Comparison of ENCODE assay signal across 23 cellular contexts in the genomic region with DNA sequence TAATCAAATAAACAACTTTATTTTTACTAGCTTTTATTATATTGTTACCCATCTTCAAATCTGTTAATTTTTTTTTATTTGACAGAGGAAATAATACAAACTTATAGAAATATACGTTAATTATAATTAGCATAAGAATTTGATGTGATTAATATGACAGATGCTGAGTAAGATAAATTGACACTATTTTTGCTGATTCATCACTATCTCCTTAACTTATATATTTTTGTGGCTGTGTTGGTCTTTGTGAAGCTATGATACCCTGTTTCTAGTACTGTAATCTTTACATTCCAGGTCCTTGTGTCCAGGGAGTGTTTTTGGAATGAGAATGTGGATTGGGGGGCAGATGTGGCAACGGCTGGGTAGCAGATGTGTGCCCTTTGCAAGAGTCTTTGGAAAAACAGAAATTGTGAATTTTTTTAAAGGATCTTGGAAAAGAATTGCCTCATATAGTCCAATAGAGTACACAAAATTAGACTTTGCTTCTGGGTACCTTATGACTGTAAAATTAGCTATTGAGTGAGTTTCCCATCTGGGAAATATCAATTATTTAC.
DNase-seq lines count a peak whose midpoint lies in the region; ATAC-seq, FAIRE-seq and TF ChIP-seq lines count a peak whose summit lies in the region.
"Had no signal": no experiment of that assay in that cellular context is flagged by ENCODE, and none has a peak within 500 bp of the region (broad histone marks: within the 10 kb centered on the region; RNA-seq: fewer than 3 reads in every experiment).

No MANE protein-coding gene starts in this region.

- 9% methylated on average over 2 of the region's 2 CpGs for WGBS in A549 (ENCODE audit: missing lambda C conversion rate)
- 0% methylated on average over 2 of the region's 2 CpGs for WGBS in K562 (ENCODE audit: insufficient coverage, low coverage, missing lambda C conversion rate)

- H3F3A ChIP-seq in GM23338 (replicated peaks; ENCODE audit: low read depth), result no peaks in the 10 kb centered on the region

- peaks cover 4% of the 10 kb centered on the region; the same call in 1 of the 3 replicates for H3K36me3 Mint-ChIP-seq in GM23338 (ENCODE audit: low read depth)
- H3K36me3 Mint-ChIP-seq: CD4-positive, CD25-positive, alpha-beta regulatory T cell; CD8-positive, alpha-beta T cell had no signal

- POLR2A ChIA-PET in A549 (lab: Yijun Ruan, JAX), result no interaction called here
- POLR2A ChIA-PET in K562 (lab: Yijun Ruan, JAX), result no interaction called here

- H3K27me3 Mint-ChIP-seq in GM23338 (ENCODE audit: insufficient read depth, low read depth, poor library complexity), result peaks cover 3% of the 10 kb centered on the region
- H3K27me3 Mint-ChIP-seq: B cell; CD4-positive, CD25-positive, alpha-beta regulatory T cell had no signal

- H3K27me3 ChIP-seq in GM23338 (ENCODE audit: insufficient read depth), result no peaks in the 10 kb centered on the region
- no peaks in the 10 kb centered on the region for H3K27me3 ChIP-seq in K562 (ENCODE audit: control insufficient read depth in 2 of 2, insufficient read depth in 2 of 2, low read length in 2 of 2)
- H3K27me3 ChIP-seq: BLaER1 had no signal

- TF ChIP-seq EP300 in A549 (IDR thresholded peaks at IDR 0.05) (no peak), K562 (IDR thresholded peaks at IDR 0.05; ENCODE audit: low read length) (no peak)

- no peaks in the 10 kb centered on the region for H4K20me1 ChIP-seq in GM23338 (replicated peaks; ENCODE audit: insufficient read depth)
- H4K20me1 ChIP-seq in K562 (replicated peaks; ENCODE audit: control insufficient read depth, insufficient read depth, low read length), result no peaks in the 10 kb centered on the region
- H4K20me1 ChIP-seq: BLaER1 had no signal

- intact Hi-C loops in K562 (cut with micrococcal nuclease), result no loop called here

- H3K9me3 Mint-ChIP-seq in GM23338, result peaks cover 18% of the 10 kb centered on the region

- no peak overlapping the region for H3K27ac ChIP-seq in A549
- no peak overlapping the region for H3K27ac ChIP-seq in GM23338 (ENCODE audit: low read depth)
- H3K27ac ChIP-seq in K562 (ENCODE audit: extremely low read depth, low read depth, low read length), result no peak overlapping the region
- H3K27ac ChIP-seq: BLaER1, C4-2B had no signal

- TF ChIP-seq POLR2A in A549 (IDR thresholded peaks at IDR 0.05; ENCODE audit: low read length), result no peak
- no peak for TF ChIP-seq POLR2A in K562 (conservative IDR thresholded peaks at IDR 0.05)

- H3K36me3 ChIP-seq in GM23338 (ENCODE audit: insufficient read depth) (no peaks in the 10 kb centered on the region), K562 (ENCODE audit: control insufficient read depth, insufficient read depth, low read length) (no peaks in the 10 kb centered on the region)
- H3K36me3 ChIP-seq: BLaER1 had no signal

- no peaks in the 10 kb centered on the region for H3K9me1 ChIP-seq in K562 (ENCODE audit: control insufficient read depth, insufficient read depth, low read length)

- TF ChIP-seq RAD21 in A549 (conservative IDR thresholded peaks at IDR 0.05 in 1 of 2, IDR thresholded peaks at IDR 0.05 in 1 of 2) (no peak), K562 (CRISPR knock-in tag; conservative IDR thresholded peaks at IDR 0.05 in 1 of 2, IDR thresholded peaks at IDR 0.05 in 1 of 2) (no peak)

- H2AFZ ChIP-seq in GM23338 (no peak overlapping the region), K562 (ENCODE audit: low read depth, low read length) (no peak overlapping the region)

- ATAC-seq in A549 (no peak), GM23338 (no peak), K562 (no peak)
- ATAC-seq: CD8-positive, alpha-beta T cell; GM12878; HCT116 had no signal

- DNase-seq in A549 (ENCODE audit: low read depth in 1 of 2, low spot score in 1 of 2) (no peak), GM23338 (ENCODE audit: low spot score) (no peak), K562 (ENCODE audit: extremely low read depth in 1 of 4, low spot score in 3 of 4) (no peak), fibroblast of gingiva (ENCODE audit: low read depth) (peak; percentile 7), LoVo (ENCODE audit: low spot score) (no peak), NCI-H510A treated with DMSO at 0.1 percent for 48 hours (lab: John Stamatoyannopoulos, UW) (no peak), DMS153 treated with DMSO at 0.1 percent for 48 hours (lab: John Stamatoyannopoulos, UW; ENCODE audit: unreplicated experiment) (no peak), superior temporal gyrus (ENCODE audit: extremely low spot score) (no peak)
- DNase-seq: 8988T; Caco-2; CD4-positive, CD25-positive, alpha-beta regulatory T cell; CD8-positive, alpha-beta T cell; DMS153; DMS79; EL; GDM1; H9; HFFc6 had no signal

- in situ Hi-C loops in K562 (cut with MboI), result no loop called here

- no peak overlapping the region for H3K4me3 Mint-ChIP-seq in GM23338
- H3K4me3 Mint-ChIP-seq: B cell; CD4-positive, CD25-positive, alpha-beta regulatory T cell; CD8-positive, alpha-beta T cell; H9; HFFc6 had no signal

- peak overlapping the region; percentile 91 for H3K27ac Mint-ChIP-seq in GM23338
- H3K27ac Mint-ChIP-seq: B cell; CD8-positive, alpha-beta T cell; HFFc6 had no signal

- no TSS peak for BruUV-seq in K562 (replicated peaks; lab: Mats Ljungman, UMichigan)

- CTCF ChIA-PET in A549 (lab: Yijun Ruan, JAX) (no interaction called here), K562 (lab: Yijun Ruan, JAX; ENCODE audit: low intra/inter-chr PET ratio) (no interaction called here)

- no peak for TF ChIP-seq CTCF in A549 (IDR thresholded peaks at IDR 0.05)
- TF ChIP-seq CTCF in GM23338 (conservative IDR thresholded peaks at IDR 0.05; ENCODE audit: low read depth in 2 of 2), result no peak
- TF ChIP-seq CTCF in K562 (IDR thresholded peaks at IDR 0.05 in 2 of 3, conservative IDR thresholded peaks at IDR 0.05 in 1 of 3; ENCODE audit: insufficient read depth in 2 of 3, low read depth in 1 of 3, low read length in 3 of 3), result no peak

- H3K4me3 ChIP-seq in A549, result no peak overlapping the region
- H3K4me3 ChIP-seq in GM23338, result no peak overlapping the region
- H3K4me3 ChIP-seq in K562, result no peak overlapping the region
- H3K4me3 ChIP-seq: BLaER1, GM12878 had no signal

- H3K4me1 ChIP-seq in A549 (no peaks in the 10 kb centered on the region), GM23338 (ENCODE audit: insufficient read depth) (no peaks in the 10 kb centered on the region), K562 (replicated peaks in 1 of 2; ENCODE audit: control insufficient read depth in 2 of 2, insufficient read depth in 2 of 2, low read length in 2 of 2) (no peaks in the 10 kb centered on the region)
- H3K4me1 ChIP-seq: BLaER1 had no signal

- H3K9me3 ChIP-seq in A549 (peaks cover 6% of the 10 kb centered on the region; the same call in 1 of the 3 replicates), K562 (replicated peaks; ENCODE audit: control insufficient read depth, insufficient read depth, low read depth, low read length) (no peaks in the 10 kb centered on the region; the same call in 1 of the 2 replicates)
- H3K9me3 ChIP-seq: Caco-2 had no signal

- FAIRE-seq in A549 (lab: Jason Lieb, UNC), result peak; percentile 59
- FAIRE-seq in K562 (lab: Jason Lieb, UNC), result no peak
- FAIRE-seq: GM12878 had no signal

- no peaks in the 10 kb centered on the region for H3K9me2 ChIP-seq in GM23338 (ENCODE audit: insufficient read depth)

- no peaks in the 10 kb centered on the region for H3K79me2 ChIP-seq in GM23338 (replicated peaks; ENCODE audit: insufficient read depth)
- H3K79me2 ChIP-seq in K562 (ENCODE audit: control insufficient read depth, insufficient read depth, low read length), result no peaks in the 10 kb centered on the region

- H3K4me2 ChIP-seq in A549, result no peak overlapping the region
- H3K4me2 ChIP-seq in GM23338, result no peak overlapping the region
- H3K4me2 ChIP-seq in K562 (ENCODE audit: insufficient read depth, low read length), result no peak overlapping the region
- H3K4me2 ChIP-seq: BLaER1 had no signal

- no peak overlapping the region for H3K9ac ChIP-seq in K562 (ENCODE audit: insufficient read depth in 1 of 2, low read depth in 2 of 2, low read length in 2 of 2)
- H3K9ac ChIP-seq: BLaER1 had no signal

- no peaks in the 10 kb centered on the region for H3K4me1 Mint-ChIP-seq in GM23338
- H3K4me1 Mint-ChIP-seq: B cell; CD4-positive, CD25-positive, alpha-beta regulatory T cell; H9 had no signal

TF ChIP-seq in A549, 52 proteins besides CTCF, POLR2A, EP300 and RAD21:
- TF ChIP-seq MAFK (IDR thresholded peaks at IDR 0.05; ENCODE audit: partially characterized antibody), result peak; percentile 96
- TF ChIP-seq CHD2 (IDR thresholded peaks at IDR 0.05; ENCODE audit: low read length, partially characterized antibody), result no peak
- no peak for TF ChIP-seq NR3C1 (IDR thresholded peaks at IDR 0.05)
- TF ChIP-seq KDM1A (IDR thresholded peaks at IDR 0.05; ENCODE audit: low read depth), result no peak

TF ChIP-seq in GM23338, 12 proteins besides CTCF, POLR2A, EP300 and RAD21 (continues in another document):
- no peak for TF ChIP-seq NANOG (IDR thresholded peaks at IDR 0.05; ENCODE audit: borderline replicate concordance)

TF ChIP-seq in K562, 482 proteins besides CTCF, POLR2A, EP300 and RAD21:
- peak; percentile 94 for TF ChIP-seq MAFK (IDR thresholded peaks at IDR 0.05; ENCODE audit: low read length)
- peak; percentile 95 for TF ChIP-seq ZNF316 (IDR thresholded peaks at IDR 0.05)
- no peak for TF ChIP-seq NFE2 (IDR thresholded peaks at IDR 0.05; ENCODE audit: low read depth)
- TF ChIP-seq MAFG (tag; conservative IDR thresholded peaks at IDR 0.05), result peak; percentile 89
- peak; percentile 89 for TF ChIP-seq MAFF (IDR thresholded peaks at IDR 0.05; ENCODE audit: low read length)
- TF ChIP-seq HMG20B (CRISPR knock-in tag; IDR thresholded peaks at IDR 0.05), result no peak
- peak; percentile 86 for TF ChIP-seq C11orf30 (IDR thresholded peaks at IDR 0.05; ENCODE audit: low read depth)
- TF ChIP-seq NR2C2 (CRISPR knock-in tag; IDR thresholded peaks at IDR 0.05), result no peak
- TF ChIP-seq NR2C2 (tag; IDR thresholded peaks at IDR 0.05), result no peak

Comparison
In these comparisons a context has a peak if more than half of its experiments do, and no peak if none do; other contexts are left out.
1. Of the 35 proteins assayed by ChIP-seq in both K562 and A549: peak only in K562: none; only in A549: none; in both: MAFK; in neither: 34.